17 cellular contexts compared by ENCODE assay signal in the genomic region with DNA sequence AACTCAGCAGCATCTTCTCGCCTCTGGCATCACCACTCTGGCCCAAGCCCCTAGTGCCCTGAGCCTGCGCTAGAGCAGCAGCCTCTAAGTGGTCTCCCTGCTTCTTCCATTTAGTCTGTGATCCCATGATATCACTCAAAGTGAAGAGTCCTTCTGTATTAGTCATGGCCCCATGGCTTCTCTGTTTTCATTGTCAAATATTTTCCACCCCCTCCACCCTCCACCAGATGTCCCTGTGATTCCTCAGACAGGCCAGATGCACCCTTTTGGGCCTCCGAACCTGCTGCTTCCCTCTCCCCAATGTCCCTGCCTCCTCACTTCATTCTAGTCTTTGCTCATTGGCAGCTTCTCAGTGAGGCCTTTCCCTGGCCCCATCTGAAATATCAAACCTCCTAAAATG.
A peak's percentile ranks its signal among the peaks of the same experiment; 100 is the strongest.
DNase-seq lines count a peak whose midpoint lies in the region; ATAC-seq and TF ChIP-seq lines count a peak whose summit lies in the region.
"Had no signal": no experiment of that assay in that cellular context is flagged by ENCODE, and none has a peak within 500 bp of the region (broad histone marks: within the 10 kb centered on the region; RNA-seq: fewer than 3 reads in every experiment).

No MANE protein-coding gene starts in this region.

- TF ChIP-seq CTCF in SK-N-SH (IDR thresholded peaks at IDR 0.05), result peak; percentile 45

- H3K36me3 ChIP-seq in SK-N-SH (replicated peaks in 1 of 2; ENCODE audit: control insufficient read depth in 1 of 2, insufficient read depth in 2 of 2, low read length in 1 of 2), result no peaks in the 10 kb centered on the region
- H3K36me3 ChIP-seq: BLaER1, esophagus squamous epithelium had no signal

- 60% methylated on average over 3 of the region's 3 CpGs for WGBS in SK-N-SH (ENCODE audit: low lambda C conversion rate)

- TF ChIP-seq EP300 in SK-N-SH (IDR thresholded peaks at IDR 0.05; ENCODE audit: borderline replicate concordance in 1 of 2, low read depth in 1 of 2, low read length in 1 of 2), result no peak

- no peak for ATAC-seq in SK-N-SH treated with all-trans-retinoic acid at 6 μM for 48 hours
- no peak for ATAC-seq in esophagus mucosa
- ATAC-seq: activated CD8-positive, alpha-beta T cell treated with anti-CD3 and anti-CD28 coated beads, Interleukin-2, amount 10 ng/mL, durations not matched to agents 7 days and 5 days had no signal

- peaks cover 5 to 11% of the 10 kb centered on the region in 2 experiments; a peak in 2 of 4 replicates for H3K4me1 ChIP-seq in SK-N-SH (ENCODE audit: control insufficient read depth in 1 of 2, insufficient read depth in 2 of 2, low read depth in 1 of 2, low read length in 1 of 2)
- H3K4me1 ChIP-seq: BLaER1 had no signal

- no peaks in the 10 kb centered on the region for H4K20me1 ChIP-seq in SK-N-SH (ENCODE audit: insufficient read depth)
- H4K20me1 ChIP-seq: BLaER1 had no signal

- H3K9me3 ChIP-seq in SK-N-SH, result no peaks in the 10 kb centered on the region
- H3K9me3 ChIP-seq: BLaER1, esophagus squamous epithelium had no signal

- H2AFZ ChIP-seq in SK-N-SH (ENCODE audit: low read depth), result no peak overlapping the region

- H3K27me3 ChIP-seq in SK-N-SH (ENCODE audit: insufficient read depth), result no peaks in the 10 kb centered on the region
- H3K27me3 ChIP-seq: BLaER1, esophagus squamous epithelium had no signal

- no peak for TF ChIP-seq RAD21 in SK-N-SH (IDR thresholded peaks at IDR 0.05; ENCODE audit: low read length)

- no peaks in the 10 kb centered on the region for H3F3A ChIP-seq in SK-N-SH (replicated peaks; ENCODE audit: insufficient read depth)

- POLR2A ChIA-PET in SK-N-SH (lab: Yijun Ruan, JAX), result no interaction called here

- H3K9ac ChIP-seq in SK-N-SH, result no peak overlapping the region
- H3K9ac ChIP-seq: BLaER1 had no signal

- H3K9me2 ChIP-seq in SK-N-SH, result no peaks in the 10 kb centered on the region

- CTCF ChIA-PET in SK-N-SH (lab: Yijun Ruan, JAX), result no interaction called here

- H3K27ac ChIP-seq in SK-N-SH (ENCODE audit: low read depth in 2 of 2, low read length in 1 of 2), result peak overlapping the region in 1 of 2 experiments; percentile 45; a peak in 2 of 4 replicates
- H3K27ac ChIP-seq: BLaER1, esophagus squamous epithelium had no signal

- no peak overlapping the region for H3K4me3 ChIP-seq in SK-N-SH (ENCODE audit: low read depth in 2 of 2, low read length in 1 of 2)
- H3K4me3 ChIP-seq: BLaER1, esophagus squamous epithelium had no signal

- peaks cover 5% of the 10 kb centered on the region; the same call in 1 of the 2 replicates for H3K79me2 ChIP-seq in SK-N-SH (ENCODE audit: insufficient read depth)

- H3K4me2 ChIP-seq in SK-N-SH, result no peak overlapping the region; the same call in 1 of the 2 replicates
- H3K4me2 ChIP-seq: BLaER1 had no signal

- DNase-seq in SK-N-SH (no peak), RPMI7951 (ENCODE audit: low read depth) (peak; percentile 73), fibroblast of peridontal ligament (ENCODE audit: extremely low read depth) (peak; percentile 53), stromal cell of bone marrow (ENCODE audit: low read depth) (peak; percentile 50), RKO (ENCODE audit: low spot score) (no peak)
- no peak for DNase-seq in stimulated activated CD4-positive, alpha-beta T cell treated with anti-CD3 and anti-CD28 coated beads, Interleukin-2, amount 100 ng/mL, for 24 hours
- DNase-seq: activated CD8-positive, alpha-beta T cell treated with anti-CD3 and anti-CD28 coated beads, Interleukin-2, amount 10 ng/mL, durations not matched to agents 7 days and 5 days; activated naive CD4-positive, alpha-beta T cell; esophagus squamous epithelium; GDM1; Kasumi-1; naive B cell; NCI-H226; T1000 had no signal

TF ChIP-seq in SK-N-SH, 30 proteins besides CTCF, POLR2A, EP300 and RAD21 (continues in another document):
- TF ChIP-seq, protein P1, sequence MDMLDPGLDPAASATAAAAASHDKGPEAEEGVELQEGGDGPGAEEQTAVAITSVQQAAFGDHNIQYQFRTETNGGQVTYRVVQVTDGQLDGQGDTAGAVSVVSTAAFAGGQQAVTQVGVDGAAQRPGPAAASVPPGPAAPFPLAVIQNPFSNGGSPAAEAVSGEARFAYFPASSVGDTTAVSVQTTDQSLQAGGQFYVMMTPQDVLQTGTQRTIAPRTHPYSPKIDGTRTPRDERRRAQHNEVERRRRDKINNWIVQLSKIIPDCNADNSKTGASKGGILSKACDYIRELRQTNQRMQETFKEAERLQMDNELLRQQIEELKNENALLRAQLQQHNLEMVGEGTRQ (IDR thresholded peaks at IDR 0.05; ENCODE audit: borderline replicate concordance, low read depth, low read length), result no peak
- TF ChIP-seq YY1 (IDR thresholded peaks at IDR 0.05; ENCODE audit: low read depth) (no peak), SMC3 (IDR thresholded peaks at IDR 0.05; ENCODE audit: low read depth, low read length) (no peak), EZH2phosphoT487 (IDR thresholded peaks at IDR 0.05; ENCODE audit: borderline replicate concordance, low read depth) (no peak), GABPA (IDR thresholded peaks at IDR 0.05; ENCODE audit: low read depth) (no peak), RFX5 (IDR thresholded peaks at IDR 0.05; ENCODE audit: low read length) (no peak), ELF1 (IDR thresholded peaks at IDR 0.05) (no peak), MXI1 (IDR thresholded peaks at IDR 0.05; ENCODE audit: low read depth, low read length) (no peak), RCOR1 (IDR thresholded peaks at IDR 0.05; ENCODE audit: low read length) (no peak)
- TF ChIP-seq, protein P2, sequence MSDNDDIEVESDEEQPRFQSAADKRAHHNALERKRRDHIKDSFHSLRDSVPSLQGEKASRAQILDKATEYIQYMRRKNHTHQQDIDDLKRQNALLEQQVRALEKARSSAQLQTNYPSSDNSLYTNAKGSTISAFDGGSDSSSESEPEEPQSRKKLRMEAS (IDR thresholded peaks at IDR 0.05; ENCODE audit: low read depth), result no peak
- TF ChIP-seq, protein P3, sequence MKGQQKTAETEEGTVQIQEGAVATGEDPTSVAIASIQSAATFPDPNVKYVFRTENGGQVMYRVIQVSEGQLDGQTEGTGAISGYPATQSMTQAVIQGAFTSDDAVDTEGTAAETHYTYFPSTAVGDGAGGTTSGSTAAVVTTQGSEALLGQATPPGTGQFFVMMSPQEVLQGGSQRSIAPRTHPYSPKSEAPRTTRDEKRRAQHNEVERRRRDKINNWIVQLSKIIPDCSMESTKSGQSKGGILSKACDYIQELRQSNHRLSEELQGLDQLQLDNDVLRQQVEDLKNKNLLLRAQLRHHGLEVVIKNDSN (IDR thresholded peaks at IDR 0.05; ENCODE audit: borderline replicate concordance, low read depth), result no peak

TF ChIP-seq in SK-N-SH treated with all-trans-retinoic acid at 6 μM for 48 hours, 23 proteins besides CTCF, POLR2A, EP300 and RAD21:
- TF ChIP-seq, protein P4, sequence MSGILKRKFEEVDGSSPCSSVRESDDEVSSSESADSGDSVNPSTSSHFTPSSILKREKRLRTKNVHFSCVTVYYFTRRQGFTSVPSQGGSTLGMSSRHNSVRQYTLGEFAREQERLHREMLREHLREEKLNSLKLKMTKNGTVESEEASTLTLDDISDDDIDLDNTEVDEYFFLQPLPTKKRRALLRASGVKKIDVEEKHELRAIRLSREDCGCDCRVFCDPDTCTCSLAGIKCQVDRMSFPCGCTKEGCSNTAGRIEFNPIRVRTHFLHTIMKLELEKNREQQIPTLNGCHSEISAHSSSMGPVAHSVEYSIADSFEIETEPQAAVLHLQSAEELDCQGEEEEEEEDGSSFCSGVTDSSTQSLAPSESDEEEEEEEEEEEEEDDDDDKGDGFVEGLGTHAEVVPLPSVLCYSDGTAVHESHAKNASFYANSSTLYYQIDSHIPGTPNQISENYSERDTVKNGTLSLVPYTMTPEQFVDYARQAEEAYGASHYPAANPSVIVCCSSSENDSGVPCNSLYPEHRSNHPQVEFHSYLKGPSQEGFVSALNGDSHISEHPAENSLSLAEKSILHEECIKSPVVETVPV (CRISPR knock-in tag; IDR thresholded peaks at IDR 0.05), result no peak
- no peak for TF ChIP-seq ZC3H10 (CRISPR knock-in tag; IDR thresholded peaks at IDR 0.05)
- TF ChIP-seq ZNF565 (CRISPR knock-in tag; conservative IDR thresholded peaks at IDR 0.05; ENCODE audit: low read depth), result no peak
- TF ChIP-seq TCF4 (CRISPR knock-in tag; IDR thresholded peaks at IDR 0.05; ENCODE audit: borderline replicate concordance), result no peak
- no peak for TF ChIP-seq ZFP30 (CRISPR knock-in tag; IDR thresholded peaks at IDR 0.05)
- TF ChIP-seq, protein P5, sequence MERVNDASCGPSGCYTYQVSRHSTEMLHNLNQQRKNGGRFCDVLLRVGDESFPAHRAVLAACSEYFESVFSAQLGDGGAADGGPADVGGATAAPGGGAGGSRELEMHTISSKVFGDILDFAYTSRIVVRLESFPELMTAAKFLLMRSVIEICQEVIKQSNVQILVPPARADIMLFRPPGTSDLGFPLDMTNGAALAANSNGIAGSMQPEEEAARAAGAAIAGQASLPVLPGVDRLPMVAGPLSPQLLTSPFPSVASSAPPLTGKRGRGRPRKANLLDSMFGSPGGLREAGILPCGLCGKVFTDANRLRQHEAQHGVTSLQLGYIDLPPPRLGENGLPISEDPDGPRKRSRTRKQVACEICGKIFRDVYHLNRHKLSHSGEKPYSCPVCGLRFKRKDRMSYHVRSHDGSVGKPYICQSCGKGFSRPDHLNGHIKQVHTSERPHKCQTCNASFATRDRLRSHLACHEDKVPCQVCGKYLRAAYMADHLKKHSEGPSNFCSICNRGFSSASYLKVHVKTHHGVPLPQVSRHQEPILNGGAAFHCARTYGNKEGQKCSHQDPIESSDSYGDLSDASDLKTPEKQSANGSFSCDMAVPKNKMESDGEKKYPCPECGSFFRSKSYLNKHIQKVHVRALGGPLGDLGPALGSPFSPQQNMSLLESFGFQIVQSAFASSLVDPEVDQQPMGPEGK (CRISPR knock-in tag; IDR thresholded peaks at IDR 0.05; ENCODE audit: borderline replicate concordance), result no peak
- TF ChIP-seq, protein P6, sequence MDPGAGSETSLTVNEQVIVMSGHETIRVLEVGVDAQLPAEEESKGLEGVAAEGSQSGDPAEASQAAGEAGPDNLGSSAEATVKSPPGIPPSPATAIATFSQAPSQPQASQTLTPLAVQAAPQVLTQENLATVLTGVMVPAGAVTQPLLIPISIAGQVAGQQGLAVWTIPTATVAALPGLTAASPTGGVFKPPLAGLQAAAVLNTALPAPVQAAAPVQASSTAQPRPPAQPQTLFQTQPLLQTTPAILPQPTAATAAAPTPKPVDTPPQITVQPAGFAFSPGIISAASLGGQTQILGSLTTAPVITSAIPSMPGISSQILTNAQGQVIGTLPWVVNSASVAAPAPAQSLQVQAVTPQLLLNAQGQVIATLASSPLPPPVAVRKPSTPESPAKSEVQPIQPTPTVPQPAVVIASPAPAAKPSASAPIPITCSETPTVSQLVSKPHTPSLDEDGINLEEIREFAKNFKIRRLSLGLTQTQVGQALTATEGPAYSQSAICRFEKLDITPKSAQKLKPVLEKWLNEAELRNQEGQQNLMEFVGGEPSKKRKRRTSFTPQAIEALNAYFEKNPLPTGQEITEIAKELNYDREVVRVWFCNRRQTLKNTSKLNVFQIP (CRISPR knock-in tag; IDR thresholded peaks at IDR 0.05; ENCODE audit: borderline replicate concordance, low read depth), result no peak
- no peak for TF ChIP-seq PPARA (CRISPR knock-in tag; IDR thresholded peaks at IDR 0.05; ENCODE audit: borderline replicate concordance)
- no peak for TF ChIP-seq ZNF8 (CRISPR knock-in tag; IDR thresholded peaks at IDR 0.05)
- no peak for TF ChIP-seq ZNF70 (CRISPR knock-in tag; IDR thresholded peaks at IDR 0.05)
TF ChIP-seq in SK-N-SH treated with all-trans-retinoic acid at 6 μM for 48 hours: peak in this region for 0.

Comparison
In these comparisons a context has a peak if more than half of its experiments do, and no peak if none do; other contexts are left out.
1. DNase-seq: peak in RPMI7951 (single experiment), fibroblast of peridontal ligament (single experiment) and stromal cell of bone marrow (single experiment); none in SK-N-SH (single experiment), stimulated activated CD4-positive, alpha-beta T cell treated with anti-CD3 and anti-CD28 coated beads, Interleukin-2, amount 100 ng/mL, for 24 hours (0 of 2) and RKO (single experiment).